Comparison of ENCODE assay signal across 24 cellular contexts in the genomic region with DNA sequence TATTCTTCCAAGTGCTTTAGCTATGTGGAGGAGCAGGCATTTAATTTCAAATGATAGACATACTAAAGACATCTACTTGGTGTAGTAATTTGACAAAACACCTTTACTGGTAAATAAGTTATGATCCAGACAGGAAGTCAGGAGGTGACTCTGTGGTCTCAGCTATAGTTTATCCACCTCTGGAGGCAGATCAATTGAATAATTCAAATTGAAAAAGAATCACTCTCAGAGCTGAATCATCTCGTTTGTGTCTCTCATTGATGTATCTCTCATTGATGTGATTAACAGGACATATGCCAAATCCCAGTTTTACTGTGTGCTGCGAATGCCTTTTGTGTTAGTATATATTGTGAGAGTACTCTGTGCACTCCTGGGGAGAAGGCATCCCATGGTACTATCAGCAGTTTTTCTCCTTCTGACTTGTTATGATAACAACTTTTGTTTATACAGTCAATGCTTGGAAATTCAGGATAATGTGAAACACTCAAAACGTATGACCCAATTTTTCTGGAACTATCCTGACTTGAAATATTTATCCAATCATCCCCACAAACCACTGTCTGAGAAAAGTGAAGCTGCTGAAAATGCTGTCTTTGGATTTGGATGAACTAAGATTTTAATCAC. TPM values are rescaled to one million over a fixed set of nuclear protein-coding genes. Genes with fewer than 3 reads are reported as not detected.
DNase-seq lines count a peak whose midpoint lies in the region; ATAC-seq, FAIRE-seq and TF ChIP-seq lines count a peak whose summit lies in the region.
"Had no signal": no experiment of that assay in that cellular context is flagged by ENCODE, and none has a peak within 500 bp of the region (broad histone marks: within the 10 kb centered on the region; RNA-seq: fewer than 3 reads in every experiment).

No MANE protein-coding gene starts in this region.

- in situ Hi-C loops in astrocyte of the spinal cord (cut with HindIII; ENCODE audit: low sequenced_read_pairs): no loop called here

- POLR2A ChIA-PET in AG04449 (lab: Yijun Ruan, JAX): interaction anchor here (0.6 to 3.6 kb wide), 5 partner anchors 14 to 53 kb away, joined by 3 to 35 read pairs (median 5); a partner anchor contains a TSS

- peaks cover 4% of the 10 kb centered on the region for H3K4me1 Mint-ChIP-seq in endothelial cell (ENCODE audit: unreplicated experiment)
- H3K4me1 Mint-ChIP-seq: activated naive CD8-positive, alpha-beta T cell treated with anti-CD3 and anti-CD28 coated beads for 36 hours; central memory CD8-positive, alpha-beta T cell had no signal

- no peak overlapping the region for H3K4me3 Mint-ChIP-seq in endothelial cell (ENCODE audit: unreplicated experiment)
- H3K4me3 Mint-ChIP-seq: activated naive CD8-positive, alpha-beta T cell treated with anti-CD3 and anti-CD28 coated beads for 36 hours; activated T-helper 1 cell treated with anti-CD3 and anti-CD28 coated beads, Interleukin-12 subunit alpha, Interleukin-12 subunit beta, Interleukin-2, Interleukin-4 antibody, amounts not matched to agents 30 ng/mL and 10 ng/mL and 1 ng/mL, durations not matched to agents 14 hours and 24 hours and 36 hours; central memory CD8-positive, alpha-beta T cell; stimulated activated naive CD8-positive, alpha-beta T cell treated with anti-CD3 and anti-CD28 coated beads, Interleukin-15, Interleukin-2, amounts not matched to agents 100 ng/mL and 50 ng/mL, for 24 hours; T-helper 2 cell treated with Interferon-gamma antibody and Interleukin-4, amounts not matched to agents 5 μg/mL and 100 μg/mL, for 36 hours had no signal

- no peaks in the 10 kb centered on the region for H3K36me3 Mint-ChIP-seq in endothelial cell (ENCODE audit: low read depth, unreplicated experiment)
- H3K36me3 Mint-ChIP-seq: activated naive CD8-positive, alpha-beta T cell treated with anti-CD3 and anti-CD28 coated beads for 36 hours had no signal

- peak; percentile 88 for FAIRE-seq in H54 (lab: Jason Lieb, UNC)

- no peaks in the 10 kb centered on the region for H3K9me3 Mint-ChIP-seq in endothelial cell (ENCODE audit: unreplicated experiment)
- H3K9me3 Mint-ChIP-seq: activated naive CD8-positive, alpha-beta T cell treated with anti-CD3 and anti-CD28 coated beads for 36 hours; activated T-helper 1 cell treated with anti-CD3 and anti-CD28 coated beads, Interleukin-12 subunit alpha, Interleukin-12 subunit beta, Interleukin-2, Interleukin-4 antibody, amounts not matched to agents 30 ng/mL and 10 ng/mL and 1 ng/mL, durations not matched to agents 14 hours and 24 hours and 36 hours; central memory CD8-positive, alpha-beta T cell; stimulated activated naive CD8-positive, alpha-beta T cell treated with anti-CD3 and anti-CD28 coated beads, Interleukin-15, Interleukin-2, amounts not matched to agents 100 ng/mL and 50 ng/mL, for 24 hours; T-helper 2 cell treated with Interferon-gamma antibody and Interleukin-4, amounts not matched to agents 5 μg/mL and 100 μg/mL, for 36 hours had no signal

- peak; percentile 80 for DNase-seq in AG04449 (ENCODE audit: low read depth, low spot score)
- DNase-seq in H54 (ENCODE audit: insufficient read length, low spot score): no peak
- peak; percentile 80 for DNase-seq in astrocyte of the spinal cord (ENCODE audit: low read depth, low spot score)
- DNase-seq in hepatic stellate cell (ENCODE audit: low spot score): peak; percentile 24
- no peak for DNase-seq in endothelial cell (ENCODE audit: low spot score)
- DNase-seq in SHP77 (lab: John Stamatoyannopoulos, UW): no peak
- no peak for DNase-seq in germinal center (ENCODE audit: low spot score)
- DNase-seq: ACHN; activated CD4-positive, CD25-positive, alpha-beta regulatory T cell; activated naive CD8-positive, alpha-beta T cell treated with anti-CD3 and anti-CD28 coated beads for 36 hours; DND-41; gastrocnemius medialis; H7; NCI-H1092; NCI-H774; PC-3; trophoblast cell had no signal

- H3K27ac Mint-ChIP-seq in endothelial cell (ENCODE audit: unreplicated experiment): no peak overlapping the region
- H3K27ac Mint-ChIP-seq: activated naive CD8-positive, alpha-beta T cell treated with anti-CD3 and anti-CD28 coated beads for 36 hours; activated T-helper 1 cell treated with anti-CD3 and anti-CD28 coated beads, Interleukin-12 subunit alpha, Interleukin-12 subunit beta, Interleukin-2, Interleukin-4 antibody, amounts not matched to agents 30 ng/mL and 10 ng/mL and 1 ng/mL, durations not matched to agents 14 hours and 24 hours and 36 hours; stimulated activated naive CD8-positive, alpha-beta T cell treated with anti-CD3 and anti-CD28 coated beads, Interleukin-15, Interleukin-2, amounts not matched to agents 100 ng/mL and 50 ng/mL, for 24 hours; T-helper 2 cell treated with Interferon-gamma antibody and Interleukin-4, amounts not matched to agents 5 μg/mL and 100 μg/mL, for 36 hours had no signal

- no peaks in the 10 kb centered on the region for H3K27me3 Mint-ChIP-seq in endothelial cell (ENCODE audit: unreplicated experiment)
- H3K27me3 Mint-ChIP-seq: stimulated activated naive CD8-positive, alpha-beta T cell treated with anti-CD3 and anti-CD28 coated beads, Interleukin-15, Interleukin-2, amounts not matched to agents 100 ng/mL and 50 ng/mL, for 24 hours had no signal

- H3K4me3 ChIP-seq in AG04449 (ENCODE audit: low read depth, low read length) (no peak overlapping the region), astrocyte of the spinal cord (ENCODE audit: low read depth, low read length) (no peak overlapping the region)
- H3K4me3 ChIP-seq: gastrocnemius medialis, right atrium auricular region had no signal

- no peak for ATAC-seq in HG03565 (IDR thresholded peaks at IDR 0.05; ENCODE audit: unreplicated experiment)
- ATAC-seq: gastrocnemius medialis, PC-3 had no signal

- CTCF ChIA-PET in AG04449 (lab: Yijun Ruan, JAX): interaction anchor here (0.8 to 4.2 kb wide), 2 partner anchors 48 to 53 kb away, joined by 3 to 11 read pairs; a partner anchor contains a TSS

- TF ChIP-seq POLR2A in H54 (IDR thresholded peaks at IDR 0.05; ENCODE audit: low read depth, low read length): no peak

- TF ChIP-seq CTCF in AG04449 (IDR thresholded peaks at IDR 0.05; ENCODE audit: insufficient read depth, low read length, missing control alignments): no peak
- no peak for TF ChIP-seq CTCF in astrocyte of the spinal cord (IDR thresholded peaks at IDR 0.05; ENCODE audit: low read depth, low read length)
- no peak for TF ChIP-seq CTCF in endothelial cell (IDR thresholded peaks at IDR 0.05; ENCODE audit: unreplicated experiment)

RNA-seq across cellular contexts. Expression of a gene that starts 48.5 kb away (rescaled TPM):
- 70.7 TPM for total RNA-seq in endothelial cell (ENCODE audit: unreplicated experiment)
- total RNA-seq: activated CD8-positive, alpha-beta memory T cell treated with anti-CD3 and anti-CD28 coated beads for 36 hours; activated T-helper 1 cell treated with anti-CD3 and anti-CD28 coated beads, Interleukin-12 subunit alpha, Interleukin-12 subunit beta, Interleukin-2, Interleukin-4 antibody, amounts not matched to agents 30 ng/mL and 10 ng/mL and 1 ng/mL, durations not matched to agents 14 hours and 24 hours and 36 hours had no signal

Comparison
In these comparisons a context has a peak if more than half of its experiments do, and no peak if none do; other contexts are left out.
1. DNase-seq: peak in AG04449 (single experiment), astrocyte of the spinal cord (single experiment) and hepatic stellate cell (single experiment); none in H54 (single experiment), endothelial cell (single experiment), SHP77 (0 of 2) and germinal center (single experiment).